Comparison of ENCODE assay signal across 17 cellular contexts in genomic region chr18:3492721-3493120, GRCh38. TPM values are rescaled to one million over a fixed set of nuclear protein-coding genes. Genes with fewer than 3 reads are reported as not detected.
DNase-seq lines count a peak whose midpoint lies in the region; ATAC-seq, FAIRE-seq and TF ChIP-seq lines count a peak whose summit lies in the region.
"Had no signal": no experiment of that assay in that cellular context is flagged by ENCODE, and none has a peak within 500 bp of the region (broad histone marks: within the 10 kb centered on the region; RNA-seq: fewer than 3 reads in every experiment).

No MANE protein-coding gene starts in this region.

- H3K9me3 ChIP-seq in OCI-LY3 (ENCODE audit: insufficient read depth, low read length) (no peaks in the 10 kb centered on the region), aorta (ENCODE audit: control insufficient read depth, low read length) (no peaks in the 10 kb centered on the region)
- H3K9me3 ChIP-seq: BE2C had no signal

- 63 to 77% methylated on average over 2 of the region's 2 CpGs for WGBS in aorta, 2 donors

- H3K27ac Mint-ChIP-seq in memory B cell = peak overlapping the region; percentile 97
- H3K27ac Mint-ChIP-seq: CD8-positive, alpha-beta T cell; HFFc6 had no signal

- peaks cover 19% of the 10 kb centered on the region for H3K4me1 Mint-ChIP-seq in memory B cell

- FAIRE-seq in urothelium cell line (lab: Jason Lieb, UNC) = peak; percentile 74
- FAIRE-seq: D721Med, GM18507, K562 had no signal

- no peak for TF ChIP-seq CTCF in OCI-LY3 (IDR thresholded peaks at IDR 0.05; ENCODE audit: low read depth, low read length)

- peak overlapping the region; percentile 72; the same call in 1 of the 2 replicates for H3K4me3 ChIP-seq in OCI-LY3 (ENCODE audit: low read length)
- no peak overlapping the region for H3K4me3 ChIP-seq in aorta (ENCODE audit: low read length in 2 of 2)
- H3K4me3 ChIP-seq: K562 had no signal

- no peaks in the 10 kb centered on the region for H3K27me3 Mint-ChIP-seq in memory B cell

- peaks cover 18% of the 10 kb centered on the region for H3K79me2 ChIP-seq in OCI-LY3 (ENCODE audit: low read length)

- DNase-seq in DMS79 (lab: John Stamatoyannopoulos, UW) (peak; percentile 83), memory B cell (ENCODE audit: low spot score in 2 of 2) (no peak), urothelium cell line (ENCODE audit: low spot score) (no peak), aorta (no peak), NCI-H1417 (lab: John Stamatoyannopoulos, UW) (no peak)
- DNase-seq: BE2C; CD8-positive, alpha-beta T cell; COR-L47; DMS153; HCEC 1CT; HFFc6 had no signal

- H3K27ac ChIP-seq in OCI-LY3 (ENCODE audit: low read length) (peak overlapping the region; percentile 95), aorta (ENCODE audit: low read depth in 1 of 2, low read length in 2 of 2) (no peak overlapping the region)

- no peaks in the 10 kb centered on the region for H3K9me3 Mint-ChIP-seq in memory B cell
- H3K9me3 Mint-ChIP-seq: CD14-positive monocyte; CD8-positive, alpha-beta T cell; HFFc6 had no signal

- H2AFZ ChIP-seq in OCI-LY3 (ENCODE audit: low read depth, low read length) = no peak overlapping the region

- H3K9ac ChIP-seq in OCI-LY3 (ENCODE audit: low read length) = peak overlapping the region; percentile 90

- no peak for ATAC-seq in memory B cell (ENCODE audit: low read depth)
- no peak for ATAC-seq in GM19397 (IDR thresholded peaks at IDR 0.05; ENCODE audit: unreplicated experiment)
- ATAC-seq in aorta (ENCODE audit: low FRiP score) = no peak
- ATAC-seq: CD8-positive, alpha-beta T cell had no signal

- H3K27me3 ChIP-seq in OCI-LY3 (ENCODE audit: low read depth, low read length) (no peaks in the 10 kb centered on the region), aorta (ENCODE audit: control insufficient read depth in 1 of 2, insufficient read depth in 2 of 2, low read length in 1 of 2) (peaks cover 0 to 2% of the 10 kb centered on the region in 2 donors)
- H3K27me3 ChIP-seq: BE2C had no signal

- peak overlapping the region; percentile 92 for H3K4me2 ChIP-seq in OCI-LY3 (ENCODE audit: low read length)

- H3K36me3 ChIP-seq in OCI-LY3 (replicated peaks; ENCODE audit: low read depth, low read length) (no peaks in the 10 kb centered on the region), aorta (ENCODE audit: control insufficient read depth in 1 of 2, insufficient read depth in 2 of 2, low read length in 1 of 2) (no peaks in the 10 kb centered on the region)
- H3K36me3 ChIP-seq: BE2C had no signal

- peaks cover 67% of the 10 kb centered on the region for H3K4me1 ChIP-seq in OCI-LY3 (ENCODE audit: low read length)
- H3K4me1 ChIP-seq in aorta (ENCODE audit: control insufficient read depth in 1 of 2, insufficient read depth in 2 of 2, low read length in 2 of 2) = no peaks in the 10 kb centered on the region
- H3K4me1 ChIP-seq: BE2C had no signal

- H4K20me1 ChIP-seq in OCI-LY3 (ENCODE audit: insufficient read depth, low read length) = no peaks in the 10 kb centered on the region

- no peaks in the 10 kb centered on the region for H3K36me3 Mint-ChIP-seq in memory B cell
- H3K36me3 Mint-ChIP-seq: CD8-positive, alpha-beta T cell had no signal

- H3K4me3 Mint-ChIP-seq in memory B cell = no peak overlapping the region
- H3K4me3 Mint-ChIP-seq: CD8-positive, alpha-beta T cell had no signal

- intact Hi-C loops in aorta (cut with DNase I) = loop anchor here in 1 of 2 donors (5.0 kb wide), 1 partner anchor 215 kb away; no protein-coding TSS in a partner anchor

RNA-seq across cellular contexts. Expression of gene TGIF1, which starts 42.7 kb away (rescaled TPM):
- total RNA-seq in aorta = 10 to 100 TPM; 48.0 to 48.2 TPM
- 10 to 100 TPM; 34.7 to 35.1 TPM for polyA plus RNA-seq in aorta
